Comparison of ENCODE assay signal across 9 cellular contexts in the genomic region with DNA sequence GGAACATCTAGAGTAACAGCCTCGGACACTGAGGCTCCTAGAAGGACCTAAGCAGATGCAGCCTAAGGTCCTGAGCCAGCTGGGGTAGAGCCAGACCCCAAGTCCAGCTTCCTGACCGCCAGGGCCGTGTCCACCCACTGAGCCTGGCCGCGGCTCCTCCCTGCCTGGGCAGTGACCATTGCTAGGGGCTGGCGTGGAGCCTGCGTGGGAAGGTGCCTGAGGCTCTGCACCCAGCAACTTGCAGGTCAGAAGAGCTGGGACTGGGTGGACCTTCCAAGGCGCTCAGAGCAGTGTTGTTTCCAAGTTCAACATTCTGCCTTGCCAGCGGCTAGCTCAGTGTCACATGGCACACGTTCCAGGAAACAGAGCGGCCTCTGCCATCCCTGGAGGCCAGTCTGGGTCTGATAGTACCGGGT.
DNase-seq lines count a peak whose midpoint lies in the region; TF ChIP-seq lines count a peak whose summit lies in the region.
"Had no signal": no experiment of that assay in that cellular context is flagged by ENCODE, and none has a peak within 500 bp of the region (broad histone marks: within the 10 kb centered on the region; RNA-seq: fewer than 3 reads in every experiment).

No MANE protein-coding gene starts in this region.

- TF ChIP-seq POLR2A in transverse colon (IDR thresholded peaks at IDR 0.05) = no peak

- 21% methylated on average over 12 of the region's 12 CpGs; no CpG with 5 or more reads in 1 of the 2 donors for WGBS in transverse colon (ENCODE audit: low coverage in 1 of 2), 2 donors

- H3K9me3 ChIP-seq in duodenal mucosa (ENCODE audit: control insufficient read depth in 1 of 2, low read length in 2 of 2) (no peaks in the 10 kb centered on the region), transverse colon (no peaks in the 10 kb centered on the region)

- H3K27me3 ChIP-seq in duodenal mucosa (ENCODE audit: control insufficient read depth in 1 of 2, insufficient read depth in 2 of 2, low read length in 2 of 2) (no peaks in the 10 kb centered on the region), transverse colon (no peaks in the 10 kb centered on the region)

- no peak overlapping the region for H3K4me3 ChIP-seq in duodenal mucosa (ENCODE audit: low read depth in 1 of 2, low read length in 2 of 2)
- H3K4me3 ChIP-seq in transverse colon = no peak overlapping the region

- H3K9ac ChIP-seq in duodenal mucosa (ENCODE audit: low read depth in 1 of 2, low read length in 2 of 2) = peak overlapping the region in 1 of 2 donors; percentile 20

- no peak for TF ChIP-seq EP300 in transverse colon (IDR thresholded peaks at IDR 0.05; ENCODE audit: low read depth)

- H3K27ac ChIP-seq in duodenal mucosa (ENCODE audit: low read depth, low read length) = peak overlapping the region; percentile 62
- peak overlapping the region; percentile 68 to 79 (median 74) for H3K27ac ChIP-seq in transverse colon

- DNase-seq in NCI-H226 (peak; percentile 68), lung microvascular endothelial cell (ENCODE audit: low read depth in 2 of 2) (peak; percentile 44 to 45), transverse colon (peak; percentile 73), activated T-cell treated with anti-CD3 and anti-CD28 coated beads for 4 hours (no peak), T-helper 2 cell (no peak), NCI-H2081 treated with DMSO at 0.1 percent for 48 hours (lab: John Stamatoyannopoulos, UW) (no peak)
- DNase-seq: NCI-H82; stimulated activated CD4-positive, alpha-beta T cell treated with anti-CD3 and anti-CD28 coated beads, Interleukin-4, amount 100 ng/mL, for 24 hours had no signal

- H3K36me3 ChIP-seq in duodenal mucosa (ENCODE audit: control insufficient read depth in 1 of 2, insufficient read depth in 2 of 2, low read length in 2 of 2) (no peaks in the 10 kb centered on the region), transverse colon (no peaks in the 10 kb centered on the region)

- TF ChIP-seq CTCF in transverse colon (IDR thresholded peaks at IDR 0.05) = no peak

- peaks cover 4 to 16% of the 10 kb centered on the region in 2 donors for H3K4me1 ChIP-seq in duodenal mucosa (ENCODE audit: control insufficient read depth in 1 of 2, insufficient read depth in 2 of 2, low read length in 2 of 2)
- peaks cover 6 to 27% (median 20%) of the 10 kb centered on the region in 4 donors for H3K4me1 ChIP-seq in transverse colon

- intact Hi-C loops in transverse colon (cut with DNase I; ENCODE audit: low total_unique reads) = loop anchor here (10.0 kb wide), 1 partner anchor 293 kb away; the partner anchor contains the start of gene GSE1

- in situ Hi-C loops in transverse colon (cut with MboI; ENCODE audit: low pct_ligation_motif_present in 1 of 4, low pct_unique_long_range_greater_than_20kb in 1 of 4, low sequenced_read_pairs in 3 of 4) = no loop called here

Comparison
In these comparisons a context has a peak if more than half of its experiments do, and no peak if none do; other contexts are left out.
1. DNase-seq: peak in NCI-H226 (single experiment), lung microvascular endothelial cell (2 of 2) and transverse colon (single experiment); none in activated T-cell treated with anti-CD3 and anti-CD28 coated beads for 4 hours (single experiment), T-helper 2 cell (0 of 5) and NCI-H2081 treated with DMSO at 0.1 percent for 48 hours (single experiment).